ENCODE assay signal across 17 cellular contexts in the genomic region with DNA sequence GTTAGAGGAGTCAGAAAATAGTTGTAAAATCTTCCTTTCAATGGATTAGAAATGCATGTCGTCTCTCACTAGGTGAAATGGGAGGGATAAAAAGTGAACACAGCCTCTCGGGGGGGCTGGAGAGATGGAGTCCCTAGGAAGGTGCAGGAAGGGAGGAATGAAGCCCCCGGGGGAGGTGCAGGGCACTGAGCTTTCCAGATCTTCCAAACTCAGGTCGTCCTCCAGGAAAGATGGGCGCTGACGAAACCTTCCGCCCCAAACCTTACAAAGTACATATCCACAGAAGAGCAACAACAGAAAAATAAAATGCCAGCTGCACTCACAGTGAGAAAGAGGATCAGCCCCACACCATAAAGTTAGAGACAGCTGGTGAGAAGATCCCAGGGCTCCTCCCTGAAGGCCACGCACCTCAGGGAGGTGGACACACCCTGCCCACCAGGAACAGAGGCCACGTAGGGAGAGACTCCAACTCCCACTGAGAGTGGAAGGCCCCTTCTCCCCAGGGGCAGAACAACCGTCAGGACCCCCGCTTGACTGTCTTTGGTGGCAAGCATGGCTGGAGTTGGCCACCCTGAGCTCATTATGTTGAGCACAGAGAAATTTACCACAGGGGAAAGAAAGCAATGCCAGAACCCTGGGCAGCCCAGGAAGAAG.
DNase-seq lines count a peak whose midpoint lies in the region; ATAC-seq and TF ChIP-seq lines count a peak whose summit lies in the region.
"Had no signal": no experiment of that assay in that cellular context is flagged by ENCODE, and none has a peak within 500 bp of the region (broad histone marks: within the 10 kb centered on the region; RNA-seq: fewer than 3 reads in every experiment).

No MANE protein-coding gene starts in this region.

- ATAC-seq in HG03442 (IDR thresholded peaks at IDR 0.05; ENCODE audit: unreplicated experiment): no peak
- no peak for ATAC-seq in GM18873 (IDR thresholded peaks at IDR 0.05; ENCODE audit: low FRiP score, unreplicated experiment)

- no peaks in the 10 kb centered on the region for H4K20me1 ChIP-seq in BLaER1

- H3K9ac ChIP-seq in BLaER1: no peak overlapping the region
- no peak overlapping the region for H3K9ac ChIP-seq in muscle layer of colon (ENCODE audit: low read length)
- H3K9ac ChIP-seq: parathyroid adenoma had no signal

- H3K4me2 ChIP-seq in BLaER1: no peak overlapping the region

- H3K4me1 Mint-ChIP-seq in CD14-positive monocyte: peaks cover 33% of the 10 kb centered on the region
- H3K4me1 Mint-ChIP-seq in activated T-helper 2 cell treated with anti-CD3 and anti-CD28 coated beads, Interferon-gamma antibody, Interleukin-2, Interleukin-4, amounts not matched to agents 10 μg/mL and 5 μg/mL and 100 μg/mL, durations not matched to agents 14 hours and 24 hours and 36 hours (ENCODE audit: low read depth): peaks cover 45% of the 10 kb centered on the region

- H3K27me3 ChIP-seq in BLaER1 (no peaks in the 10 kb centered on the region), muscle layer of colon (ENCODE audit: control insufficient read depth in 1 of 2, insufficient read depth in 2 of 2, low read length in 2 of 2) (no peaks in the 10 kb centered on the region)

- H3K27ac Mint-ChIP-seq in CD14-positive monocyte: peak overlapping the region in 6 of 7 donors; percentile 45 to 84 (median 72)
- H3K27ac Mint-ChIP-seq in activated T-helper 2 cell treated with anti-CD3 and anti-CD28 coated beads, Interferon-gamma antibody, Interleukin-2, Interleukin-4, amounts not matched to agents 10 μg/mL and 5 μg/mL and 100 μg/mL, durations not matched to agents 14 hours and 24 hours and 36 hours: peak overlapping the region; percentile 89
- H3K27ac Mint-ChIP-seq: activated naive CD4-positive, alpha-beta T cell treated with anti-CD3 and anti-CD28 coated beads, Interleukin-2, amount 50 U/mL, for 24 hours; mesothelial cell of epicardium had no signal

- peaks cover 3 to 8% of the 10 kb centered on the region in 2 donors for H3K36me3 Mint-ChIP-seq in CD14-positive monocyte
- H3K36me3 Mint-ChIP-seq in activated T-helper 2 cell treated with anti-CD3 and anti-CD28 coated beads, Interferon-gamma antibody, Interleukin-2, Interleukin-4, amounts not matched to agents 10 μg/mL and 5 μg/mL and 100 μg/mL, durations not matched to agents 14 hours and 24 hours and 36 hours (ENCODE audit: low read depth): peaks cover 29% of the 10 kb centered on the region
- H3K36me3 Mint-ChIP-seq: mesothelial cell of epicardium had no signal

- H3K36me3 ChIP-seq in BLaER1: no peaks in the 10 kb centered on the region
- H3K36me3 ChIP-seq in muscle layer of colon (ENCODE audit: insufficient read depth, low read length): no peaks in the 10 kb centered on the region

- no peak overlapping the region for H3K4me3 Mint-ChIP-seq in CD14-positive monocyte
- no peak overlapping the region for H3K4me3 Mint-ChIP-seq in activated T-helper 2 cell treated with anti-CD3 and anti-CD28 coated beads, Interferon-gamma antibody, Interleukin-2, Interleukin-4, amounts not matched to agents 10 μg/mL and 5 μg/mL and 100 μg/mL, durations not matched to agents 14 hours and 24 hours and 36 hours (ENCODE audit: low read depth)
- H3K4me3 Mint-ChIP-seq: activated naive CD4-positive, alpha-beta T cell treated with anti-CD3 and anti-CD28 coated beads, Interleukin-2, amount 50 U/mL, for 24 hours; mesothelial cell of epicardium had no signal

- H3K9me3 ChIP-seq in BLaER1 (no peaks in the 10 kb centered on the region), muscle layer of colon (ENCODE audit: low read length) (no peaks in the 10 kb centered on the region)

- DNase-seq in CD14-positive monocyte (ENCODE audit: low spot score) (no peak), SHP77 treated with DMSO at 0.1 percent for 48 hours (lab: John Stamatoyannopoulos, UW) (no peak)
- no peak for DNase-seq in activated T-helper 2 cell treated with anti-CD3 and anti-CD28 coated beads, Interferon-gamma antibody, Interleukin-2, Interleukin-4, amounts not matched to agents 10 μg/mL and 5 μg/mL and 100 μg/mL, durations not matched to agents 14 hours and 24 hours and 36 hours (ENCODE audit: low spot score)
- DNase-seq: activated CD4-positive, alpha-beta T cell treated with anti-CD3 and anti-CD28 coated beads, Interleukin-2, amount 50 U/mL, for 1 hour; central memory CD4-positive, alpha-beta T cell; DMS79; NCI-H2107; NCI-H82; substantia nigra had no signal

- intact Hi-C loops in CD14-positive monocyte (cut with micrococcal nuclease): no loop called here
- intact Hi-C loops in activated T-helper 2 cell treated with anti-CD3 and anti-CD28 coated beads, Interferon-gamma antibody, Interleukin-2, Interleukin-4, amounts not matched to agents 10 μg/mL and 5 μg/mL and 100 μg/mL, durations not matched to agents 14 hours and 24 hours and 36 hours (cut with micrococcal nuclease): no loop called here

- H3K27me3 Mint-ChIP-seq in CD14-positive monocyte (ENCODE audit: low read depth in 3 of 3): peaks cover 0 to 4% (median 0%) of the 10 kb centered on the region in 3 donors
- H3K27me3 Mint-ChIP-seq in activated T-helper 2 cell treated with anti-CD3 and anti-CD28 coated beads, Interferon-gamma antibody, Interleukin-2, Interleukin-4, amounts not matched to agents 10 μg/mL and 5 μg/mL and 100 μg/mL, durations not matched to agents 14 hours and 24 hours and 36 hours (ENCODE audit: low read depth): no peaks in the 10 kb centered on the region
- H3K27me3 Mint-ChIP-seq: activated naive CD4-positive, alpha-beta T cell treated with anti-CD3 and anti-CD28 coated beads, Interleukin-2, amount 50 U/mL, for 24 hours had no signal

- peaks cover 56% of the 10 kb centered on the region for H3K4me1 ChIP-seq in BLaER1
- H3K4me1 ChIP-seq in muscle layer of colon (ENCODE audit: insufficient read depth, low read length): peaks cover 20% of the 10 kb centered on the region

- no peak for TF ChIP-seq CTCF in CD14-positive monocyte (IDR thresholded peaks at IDR 0.05)

- H3K4me3 ChIP-seq in BLaER1 (no peak overlapping the region), muscle layer of colon (ENCODE audit: low read depth in 1 of 2, low read length in 2 of 2) (no peak overlapping the region)

- peaks cover 4 to 11% (median 7%) of the 10 kb centered on the region in 7 donors for H3K9me3 Mint-ChIP-seq in CD14-positive monocyte
- H3K9me3 Mint-ChIP-seq in activated T-helper 2 cell treated with anti-CD3 and anti-CD28 coated beads, Interferon-gamma antibody, Interleukin-2, Interleukin-4, amounts not matched to agents 10 μg/mL and 5 μg/mL and 100 μg/mL, durations not matched to agents 14 hours and 24 hours and 36 hours: peaks cover 17% of the 10 kb centered on the region

- H3K27ac ChIP-seq in BLaER1 (0 out of 2 replicates have a peak overlapping the region, but pooled peaks have one; percentile 36), muscle layer of colon (ENCODE audit: low read depth, low read length) (peak overlapping the region; percentile 39)
- H3K27ac ChIP-seq: C4-2B, parathyroid adenoma had no signal
